Comparison of ENCODE assay signal across 9 cellular contexts in the genomic region with DNA sequence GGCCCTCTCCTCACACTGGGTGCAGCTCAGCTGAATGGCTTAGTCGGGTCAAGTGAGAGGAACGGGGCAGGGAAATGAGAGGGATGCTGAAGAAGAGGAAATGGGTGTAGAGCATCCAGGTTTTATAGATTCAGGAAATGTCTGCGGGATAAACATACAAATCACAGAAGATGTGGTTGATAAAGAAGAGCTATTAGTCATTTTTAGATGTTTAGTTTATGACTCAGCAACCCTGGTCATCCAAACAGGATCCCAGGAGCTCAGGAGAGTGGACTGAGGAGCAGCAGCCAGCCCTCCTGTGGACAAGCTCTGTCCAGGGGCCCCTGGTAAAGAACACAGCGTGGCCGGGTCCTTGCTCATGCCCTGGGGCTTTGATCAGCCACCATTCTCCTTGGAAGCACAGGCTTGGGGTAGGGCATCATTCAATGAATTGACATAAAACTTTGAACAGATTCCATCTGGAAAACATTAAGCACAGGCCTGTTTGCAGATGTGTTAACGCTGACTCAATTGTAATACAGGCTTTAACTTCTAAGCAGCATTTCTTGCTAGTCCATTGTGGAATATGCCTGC.
DNase-seq lines count a peak whose midpoint lies in the region; ATAC-seq and TF ChIP-seq lines count a peak whose summit lies in the region.
"Had no signal": no experiment of that assay in that cellular context is flagged by ENCODE, and none has a peak within 500 bp of the region (broad histone marks: within the 10 kb centered on the region; RNA-seq: fewer than 3 reads in every experiment).

No MANE protein-coding gene starts in this region.

- H3K4me1 Mint-ChIP-seq in chondrocyte (ENCODE audit: low read depth), result peaks cover 22% of the 10 kb centered on the region

- no peak for ATAC-seq in activated naive CD4-positive, alpha-beta T cell treated with anti-CD3 and anti-CD28 coated beads, Interleukin-2, amount 50 U/mL, for 72 hours
- ATAC-seq: activated CD4-positive, CD25-positive, alpha-beta regulatory T cell treated with anti-CD3 and anti-CD28 coated beads, Interleukin-2, amount 50 U/mL, for 24 hours had no signal

- H3K36me3 Mint-ChIP-seq in chondrocyte (ENCODE audit: low read depth), result peaks cover 21% of the 10 kb centered on the region
- H3K36me3 Mint-ChIP-seq in activated naive CD4-positive, alpha-beta T cell treated with anti-CD3 and anti-CD28 coated beads, Interleukin-2, amount 50 U/mL, for 72 hours, result peaks cover 0 to 5% of the 10 kb centered on the region in 2 donors

- POLR2A ChIA-PET in BJ (lab: Charles Lee), result interaction anchor here (0.6 to 0.9 kb wide), 2 partner anchors 55 to 99 kb away, joined by 3 to 4 read pairs; a partner anchor contains a TSS

- H3K27me3 ChIP-seq in BJ (ENCODE audit: control insufficient read depth, insufficient read depth, low read length) (no peaks in the 10 kb centered on the region), ascending aorta (no peaks in the 10 kb centered on the region)

- H3K4me1 ChIP-seq in mesodermal cell (ENCODE audit: control insufficient read depth, insufficient read depth, low read length, poor library complexity, severe bottlenecking) (peaks cover 27% of the 10 kb centered on the region), ascending aorta (peaks cover 0 to 3% of the 10 kb centered on the region in 2 donors)

- H3K9me3 ChIP-seq in mesodermal cell (ENCODE audit: control insufficient read depth, low read length), result no peaks in the 10 kb centered on the region
- no peaks in the 10 kb centered on the region for H3K9me3 ChIP-seq in ascending aorta

- TF ChIP-seq CTCF in BJ (IDR thresholded peaks at IDR 0.05; ENCODE audit: insufficient read depth, low read depth, low read length) (peak; percentile 58), chondrocyte (IDR thresholded peaks at IDR 0.05) (peak; percentile 45), ascending aorta (IDR thresholded peaks at IDR 0.05) (no peak)

- H3K4me3 ChIP-seq in BJ (ENCODE audit: low read depth, low read length) (no peak overlapping the region), mesodermal cell (ENCODE audit: extremely low read depth, insufficient read depth, low read length, poor library complexity, severe bottlenecking) (no peak overlapping the region), ascending aorta (no peak overlapping the region)

- peaks cover 8% of the 10 kb centered on the region for H3K9me3 Mint-ChIP-seq in chondrocyte (ENCODE audit: low read depth)
- peaks cover 0 to 3% of the 10 kb centered on the region in 2 donors for H3K9me3 Mint-ChIP-seq in activated naive CD4-positive, alpha-beta T cell treated with anti-CD3 and anti-CD28 coated beads, Interleukin-2, amount 50 U/mL, for 72 hours

- no peak overlapping the region for H3K4me3 Mint-ChIP-seq in chondrocyte (ENCODE audit: unreplicated experiment)

- intact Hi-C loops in ascending aorta (cut with DNase I), result no loop called here

- peaks cover 3% of the 10 kb centered on the region; the same call in 1 of the 2 replicates for H3K36me3 ChIP-seq in BJ (ENCODE audit: control insufficient read depth, insufficient read depth, low read length)
- no peaks in the 10 kb centered on the region for H3K36me3 ChIP-seq in mesodermal cell (ENCODE audit: control insufficient read depth, insufficient read depth, low read length)
- H3K36me3 ChIP-seq in ascending aorta, result peaks cover 5 to 6% of the 10 kb centered on the region in 2 donors

- DNase-seq in BJ (ENCODE audit: low read depth), result peak; percentile 98
- peak; percentile 98 for DNase-seq in M059J (ENCODE audit: low read depth)
- DNase-seq in chondrocyte (ENCODE audit: low spot score), result no peak
- DNase-seq in activated naive CD4-positive, alpha-beta T cell treated with Interleukin-2 at 50 U/mL for 16 hours, result no peak
- no peak for DNase-seq in activated naive CD4-positive, alpha-beta T cell treated with anti-CD3 and anti-CD28 coated beads, Interleukin-2, amount 50 U/mL, for 72 hours (ENCODE audit: low spot score in 2 of 2)
- no peak for DNase-seq in ascending aorta (ENCODE audit: low spot score in 2 of 2)
- no peak for DNase-seq in central memory CD4-positive, alpha-beta T cell

- 86 to 91% methylated on average over 4 of the region's 6 CpGs for WGBS in mesodermal cell (ENCODE audit: insufficient coverage in 2 of 2), 2 experiments

- peak overlapping the region; percentile 73 for H3K27ac Mint-ChIP-seq in chondrocyte (ENCODE audit: unreplicated experiment)
- peak overlapping the region in 1 of 2 donors; percentile 58 for H3K27ac Mint-ChIP-seq in activated naive CD4-positive, alpha-beta T cell treated with anti-CD3 and anti-CD28 coated beads, Interleukin-2, amount 50 U/mL, for 72 hours

- CTCF ChIA-PET in BJ (lab: Yijun Ruan, JAX), result interaction anchor here (0.6 to 1.5 kb wide), 6 partner anchors 40 to 292 kb away, joined by 3 to 4 read pairs (median 3); no protein-coding TSS in a partner anchor

- no peaks in the 10 kb centered on the region for H3K27me3 Mint-ChIP-seq in chondrocyte (ENCODE audit: low read depth)

- peak overlapping the region; percentile 74 for H3K27ac ChIP-seq in mesodermal cell (ENCODE audit: low read depth, low read length, severe bottlenecking)
- no peak overlapping the region for H3K27ac ChIP-seq in ascending aorta

Comparison
In these comparisons a context has a peak if more than half of its experiments do, and no peak if none do; other contexts are left out.
1. DNase-seq: peak in BJ (single experiment) and M059J (single experiment); none in chondrocyte (single experiment), activated naive CD4-positive, alpha-beta T cell treated with Interleukin-2 at 50 U/mL for 16 hours (single experiment), activated naive CD4-positive, alpha-beta T cell treated with anti-CD3 and anti-CD28 coated beads, Interleukin-2, amount 50 U/mL, for 72 hours (0 of 2), ascending aorta (0 of 2) and central memory CD4-positive, alpha-beta T cell (single experiment).
2. CTCF ChIP-seq: peak in BJ (single experiment) and chondrocyte (single experiment); none in ascending aorta (0 of 3).